1 cellular context compared by ENCODE assay signal in genomic region chr17:78143214-78144145, GRCh38.
TF ChIP-seq lines count a peak whose summit lies in the region.

No MANE protein-coding gene starts in this region.

TF ChIP-seq in HCT116, 20 proteins besides CTCF, POLR2A, EP300 and RAD21:
- TF ChIP-seq ZFX (IDR thresholded peaks at IDR 0.05) (no peak), REST (IDR thresholded peaks at IDR 0.05; ENCODE audit: low read depth) (no peak), POLR2AphosphoS5 (IDR thresholded peaks at IDR 0.05; ENCODE audit: low read depth, low read length) (no peak), YY1 (IDR thresholded peaks at IDR 0.05; ENCODE audit: extremely low read depth, insufficient replicate concordance, low read depth, low read length) (no peak), FOSL1 (IDR thresholded peaks at IDR 0.05; ENCODE audit: low read depth) (no peak), ELF1 (IDR thresholded peaks at IDR 0.05; ENCODE audit: borderline replicate concordance, low read depth) (no peak), EGR1 (IDR thresholded peaks at IDR 0.05; ENCODE audit: low read depth) (no peak), SP1 (IDR thresholded peaks at IDR 0.05; ENCODE audit: low read depth) (no peak), ATF3 (IDR thresholded peaks at IDR 0.05) (no peak), SRF (IDR thresholded peaks at IDR 0.05; ENCODE audit: low read depth) (no peak), CEBPB (IDR thresholded peaks at IDR 0.05; ENCODE audit: low read depth) (no peak), EZH2phosphoT487 (IDR thresholded peaks at IDR 0.05; ENCODE audit: borderline replicate concordance) (no peak), EZH2 (IDR thresholded peaks at IDR 0.05) (no peak)
